24 cellular contexts compared by ENCODE assay signal in genomic region chr12:48388938-48389337, GRCh38. TPM values are rescaled to one million over a fixed set of nuclear protein-coding genes. Genes with fewer than 3 reads are reported as not detected.
DNase-seq lines count a peak whose midpoint lies in the region; ATAC-seq and TF ChIP-seq lines count a peak whose summit lies in the region.
"Had no signal": no experiment of that assay in that cellular context is flagged by ENCODE, and none has a peak within 500 bp of the region (broad histone marks: within the 10 kb centered on the region; RNA-seq: fewer than 3 reads in every experiment).

No MANE protein-coding gene starts in this region.

- no peaks in the 10 kb centered on the region for H3K79me2 ChIP-seq in PC-3 (ENCODE audit: low read length)
- H3K79me2 ChIP-seq: hepatocyte had no signal

- H3K4me3 ChIP-seq in PC-3 (ENCODE audit: low read length) (no peak overlapping the region), fibroblast of the aortic adventitia (ENCODE audit: low read depth, low read length) (no peak overlapping the region)
- H3K4me3 ChIP-seq: hepatocyte, lower lobe of right lung, prostate gland, testis had no signal

- H3K36me3 ChIP-seq in PC-3 (ENCODE audit: low read depth, low read length) = no peaks in the 10 kb centered on the region
- H3K36me3 ChIP-seq: lower lobe of right lung, prostate gland had no signal

- no peaks in the 10 kb centered on the region for H3F3A ChIP-seq in PC-3 (ENCODE audit: low read length, unreplicated experiment)

- peaks cover 6% of the 10 kb centered on the region; the same call in 1 of the 2 replicates for H3K4me1 ChIP-seq in PC-3 (ENCODE audit: insufficient read depth, low read length)
- H3K4me1 ChIP-seq: lower lobe of right lung, prostate gland had no signal

- no peak overlapping the region for H3K9ac ChIP-seq in PC-3 (ENCODE audit: low read length)
- H3K9ac ChIP-seq: SK-N-SH had no signal

- H2AFZ ChIP-seq in PC-3 (ENCODE audit: low read length) = no peak overlapping the region
- H2AFZ ChIP-seq: hepatocyte had no signal

- H3K9me3 ChIP-seq in PC-3 (ENCODE audit: low read length) = no peaks in the 10 kb centered on the region
- H3K9me3 ChIP-seq: lower lobe of right lung, prostate gland, SK-N-SH, testis had no signal

- H4K20me1 ChIP-seq in PC-3 (ENCODE audit: low read length) = no peaks in the 10 kb centered on the region

- no peak overlapping the region for H3K27ac ChIP-seq in PC-3 (ENCODE audit: low read length)
- H3K27ac ChIP-seq: hepatocyte, HL-60, lower lobe of right lung, prostate gland, testis, VCaP had no signal

- intact Hi-C loops in PC-3 (cut with micrococcal nuclease) = no loop called here

- no peak overlapping the region; the same call in 1 of the 2 replicates for H3K4me2 ChIP-seq in PC-3 (ENCODE audit: low read length)
- H3K4me2 ChIP-seq: hepatocyte, SK-N-SH had no signal

- POLR2A ChIA-PET in PC-3 (lab: Charles Lee; ENCODE audit: unreplicated experiment) = no interaction called here

- no TSS peak for BruUV-seq in PC-3 (replicated peaks; lab: Mats Ljungman, UMichigan)

- no peak for TF ChIP-seq CTCF in PC-3 (conservative IDR thresholded peaks at IDR 0.05; ENCODE audit: low read depth, low read length)
- TF ChIP-seq CTCF in fibroblast of the aortic adventitia (IDR thresholded peaks at IDR 0.05; ENCODE audit: insufficient read depth, low read length) = no peak

- CTCF ChIA-PET in PC-3 (lab: Charles Lee) = no interaction called here

- no peaks in the 10 kb centered on the region for H3K9me2 ChIP-seq in PC-3 (replicated peaks; ENCODE audit: low read length)
- H3K9me2 ChIP-seq: SK-N-SH had no signal

- DNase-seq in GM03348 (ENCODE audit: low spot score) = peak; percentile 32
- DNase-seq in PC-3 = peak; percentile 38
- DNase-seq in fibroblast of the aortic adventitia (ENCODE audit: low read depth) = peak; percentile 45
- DNase-seq in superior temporal gyrus (ENCODE audit: extremely low spot score) = peak; percentile 11
- no peak for DNase-seq in stimulated activated naive CD8-positive, alpha-beta T cell treated with anti-CD3 and anti-CD28 coated beads, Interleukin-15, Interleukin-2, amounts not matched to agents 100 U/mL and 50 U/mL, for 24 hours
- DNase-seq: activated CD8-positive, alpha-beta memory T cell treated with anti-CD3 and anti-CD28 coated beads, Interleukin-2, amount 50 U/mL, for 4 hours; COR-L47; DND-41; immature natural killer cell; lower lobe of right lung; NCI-H1436 treated with DMSO at 0.1 percent for 48 hours; NCI-H2171 treated with DMSO at 0.1 percent for 48 hours; NCI-H69; SK-N-SH; stimulated activated CD4-positive, alpha-beta T cell treated with anti-CD3 and anti-CD28 coated beads, Interleukin-1b, Interleukin-23, amount 100 ng/mL, for 48 hours; testis had no signal

- peaks cover 26% of the 10 kb centered on the region for H3K27me3 ChIP-seq in PC-3 (ENCODE audit: low read length)
- H3K27me3 ChIP-seq: hepatocyte, testis had no signal

- ATAC-seq in PC-3 (peak; percentile 18; the same call in 1 of the 2 replicates), HG02642 (IDR thresholded peaks at IDR 0.05; ENCODE audit: poor library complexity, unreplicated experiment) (no peak), HG03025 (IDR thresholded peaks at IDR 0.05; ENCODE audit: low FRiP score, unreplicated experiment) (no peak)
- no peak for ATAC-seq in stimulated activated naive CD8-positive, alpha-beta T cell treated with anti-CD3 and anti-CD28 coated beads, Interleukin-15, Interleukin-2, amounts not matched to agents 100 U/mL and 50 U/mL, for 24 hours
- ATAC-seq: activated naive CD4-positive, alpha-beta T cell treated with anti-CD3 and anti-CD28 coated beads, Interleukin-2, amount 50 U/mL, for 72 hours; activated T-helper 17 cell treated with anti-CD3 and anti-CD28 coated beads, Interleukin-2, amount 50 U/mL, for 72 hours; lower lobe of right lung had no signal

RNA-seq across cellular contexts. Expression of gene ZNF641, which starts 38.2 kb away (rescaled TPM):
- total RNA-seq in PC-3 (2014; rRNA removed) (10.9 and 12.6 TPM in 2 replicates), fibroblast of the aortic adventitia (ENCODE audit: low replicate concordance) (6.3 and 9.9 TPM in 2 replicates)
